Comparison of ENCODE assay signal across 8 cellular contexts in the genomic region with DNA sequence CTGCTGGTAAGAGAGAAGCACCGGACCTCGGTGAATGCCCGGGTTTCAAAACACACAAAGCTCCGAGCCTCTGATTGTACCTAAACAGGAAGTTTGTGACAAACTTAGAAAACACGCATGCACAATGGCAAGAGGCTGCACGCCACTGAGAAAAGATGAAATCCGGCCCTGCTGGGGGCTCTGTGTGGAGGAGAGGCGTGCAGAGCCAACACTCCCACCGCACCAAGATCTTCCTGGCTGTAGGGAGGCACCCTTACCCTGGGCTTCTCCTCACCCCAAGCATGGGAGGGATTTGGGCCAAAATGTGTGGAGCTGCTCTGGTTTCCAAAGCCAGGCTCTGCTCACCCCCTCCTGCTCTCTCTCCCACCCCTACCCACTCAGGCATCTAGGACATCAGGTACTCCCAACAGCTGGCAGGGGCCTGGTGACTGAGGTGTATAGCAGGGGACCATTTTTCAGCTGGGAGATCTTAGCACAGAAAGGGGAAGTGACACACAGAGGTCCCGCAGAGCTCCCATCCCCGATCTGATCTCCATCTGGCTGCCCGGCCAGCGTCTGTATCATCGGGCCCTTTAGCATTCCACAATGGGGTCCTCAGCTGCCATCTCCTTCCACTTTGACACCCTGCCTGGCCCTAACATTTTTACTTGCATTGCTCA.
DNase-seq lines count a peak whose midpoint lies in the region; ATAC-seq lines count a peak whose summit lies in the region.

No MANE protein-coding gene starts in this region.

- intact Hi-C loops in activated naive CD4-positive, alpha-beta T cell treated with anti-CD3 and anti-CD28 coated beads for 36 hours (cut with micrococcal nuclease): loop anchor here (1.0 kb wide), 3 partner anchors 10 to 27 kb away; no protein-coding TSS in a partner anchor

- peak overlapping the region; percentile 52 for H3K4me3 Mint-ChIP-seq in activated naive CD4-positive, alpha-beta T cell treated with anti-CD3 and anti-CD28 coated beads for 36 hours
- H3K4me3 Mint-ChIP-seq in activated CD4-positive, alpha-beta memory T cell treated with anti-CD3 and anti-CD28 coated beads, Interleukin-2, amount 10 ng/mL, durations not matched to agents 7 days and 5 days: peak overlapping the region; percentile 66
- H3K4me3 Mint-ChIP-seq in memory B cell: peak overlapping the region; percentile 72

- peaks cover under 1% of the 10 kb centered on the region for H3K36me3 Mint-ChIP-seq in activated naive CD4-positive, alpha-beta T cell treated with anti-CD3 and anti-CD28 coated beads for 36 hours (ENCODE audit: low read depth)
- peaks cover 22% of the 10 kb centered on the region for H3K36me3 Mint-ChIP-seq in activated CD4-positive, alpha-beta memory T cell treated with anti-CD3 and anti-CD28 coated beads, Interleukin-2, amount 10 ng/mL, durations not matched to agents 7 days and 5 days (ENCODE audit: low read depth)
- H3K36me3 Mint-ChIP-seq in memory B cell: peaks cover 5% of the 10 kb centered on the region

- H3K9me3 Mint-ChIP-seq in activated naive CD4-positive, alpha-beta T cell treated with anti-CD3 and anti-CD28 coated beads for 36 hours: no peaks in the 10 kb centered on the region
- no peaks in the 10 kb centered on the region for H3K9me3 Mint-ChIP-seq in activated CD4-positive, alpha-beta memory T cell treated with anti-CD3 and anti-CD28 coated beads, Interleukin-2, amount 10 ng/mL, durations not matched to agents 7 days and 5 days
- peaks cover 3% of the 10 kb centered on the region for H3K9me3 Mint-ChIP-seq in memory B cell

- CTCF ChIA-PET in activated naive CD4-positive, alpha-beta T cell treated with anti-CD3 and anti-CD28 coated beads for 36 hours (lab: Charles Lee): interaction anchor here (0.6 to 2.5 kb wide), 4 partner anchors 23 to 180 kb away, joined by 3 to 9 read pairs (median 4); no protein-coding TSS in a partner anchor
- CTCF ChIA-PET in activated CD4-positive, alpha-beta memory T cell treated with anti-CD3 and anti-CD28 coated beads, Interleukin-2, amount 10 ng/mL, durations not matched to agents 7 days and 5 days (lab: Charles Lee): interaction anchor here (0.9 to 2.7 kb wide), 9 partner anchors 9 to 180 kb away, joined by 3 to 12 read pairs (median 5); no protein-coding TSS in a partner anchor

- DNase-seq in activated naive CD4-positive, alpha-beta T cell treated with anti-CD3 and anti-CD28 coated beads for 36 hours: peak; percentile 49
- DNase-seq in activated naive CD4-positive, alpha-beta T cell (lab: John Stamatoyannopoulos, UW): no peak
- DNase-seq in activated CD4-positive, alpha-beta memory T cell treated with anti-CD3 and anti-CD28 coated beads, Interleukin-2, amount 10 ng/mL, durations not matched to agents 7 days and 5 days: peak; percentile 48
- DNase-seq in memory B cell (ENCODE audit: low spot score in 2 of 2) (peak; percentile 37 to 40), NCI-H2171 (lab: John Stamatoyannopoulos, UW) (no peak), NCI-H1694 treated with DMSO at 0.1 percent for 48 hours (lab: John Stamatoyannopoulos, UW) (no peak), ureter (ENCODE audit: low spot score) (no peak)

- ATAC-seq in HG03108 (IDR thresholded peaks at IDR 0.05; ENCODE audit: unreplicated experiment) (peak; percentile 59), memory B cell (ENCODE audit: low read depth) (peak; percentile 85)

- H3K27me3 Mint-ChIP-seq in activated naive CD4-positive, alpha-beta T cell treated with anti-CD3 and anti-CD28 coated beads for 36 hours (ENCODE audit: low read depth): no peaks in the 10 kb centered on the region
- no peaks in the 10 kb centered on the region for H3K27me3 Mint-ChIP-seq in activated CD4-positive, alpha-beta memory T cell treated with anti-CD3 and anti-CD28 coated beads, Interleukin-2, amount 10 ng/mL, durations not matched to agents 7 days and 5 days
- peaks cover 3% of the 10 kb centered on the region for H3K27me3 Mint-ChIP-seq in memory B cell

- peaks cover 53% of the 10 kb centered on the region for H3K4me1 Mint-ChIP-seq in activated naive CD4-positive, alpha-beta T cell treated with anti-CD3 and anti-CD28 coated beads for 36 hours (ENCODE audit: low read depth)
- H3K4me1 Mint-ChIP-seq in activated CD4-positive, alpha-beta memory T cell treated with anti-CD3 and anti-CD28 coated beads, Interleukin-2, amount 10 ng/mL, durations not matched to agents 7 days and 5 days: peaks cover 74% of the 10 kb centered on the region
- peaks cover 34% of the 10 kb centered on the region for H3K4me1 Mint-ChIP-seq in memory B cell

- POLR2A ChIA-PET in activated CD4-positive, alpha-beta memory T cell treated with anti-CD3 and anti-CD28 coated beads, Interleukin-2, amount 10 ng/mL, durations not matched to agents 7 days and 5 days (lab: Charles Lee): interaction anchor here (0.6 to 4.6 kb wide), 22 partner anchors 9 to 196 kb away, joined by 3 to 67 read pairs (median 4); a partner anchor contains a TSS

- H3K27ac Mint-ChIP-seq in activated naive CD4-positive, alpha-beta T cell treated with anti-CD3 and anti-CD28 coated beads for 36 hours: peak overlapping the region; percentile 84
- H3K27ac Mint-ChIP-seq in activated CD4-positive, alpha-beta memory T cell treated with anti-CD3 and anti-CD28 coated beads, Interleukin-2, amount 10 ng/mL, durations not matched to agents 7 days and 5 days: peak overlapping the region; percentile 96
- H3K27ac Mint-ChIP-seq in memory B cell: peak overlapping the region; percentile 83

Comparison
In these comparisons a context has a peak if more than half of its experiments do, and no peak if none do; other contexts are left out.
1. DNase-seq: peak in activated naive CD4-positive, alpha-beta T cell treated with anti-CD3 and anti-CD28 coated beads for 36 hours (single experiment), activated CD4-positive, alpha-beta memory T cell treated with anti-CD3 and anti-CD28 coated beads, Interleukin-2, amount 10 ng/mL, durations not matched to agents 7 days and 5 days (single experiment) and memory B cell (2 of 2); none in activated naive CD4-positive, alpha-beta T cell (0 of 4), NCI-H2171 (single experiment), NCI-H1694 treated with DMSO at 0.1 percent for 48 hours (single experiment) and ureter (single experiment).
2. Peak in every context shown above with its lines, with median percentiles within 50 percentile points of each other: H3K27ac Mint-ChIP-seq and H3K4me3 Mint-ChIP-seq.